ENCODE assay signal across 9 cellular contexts in the genomic region with DNA sequence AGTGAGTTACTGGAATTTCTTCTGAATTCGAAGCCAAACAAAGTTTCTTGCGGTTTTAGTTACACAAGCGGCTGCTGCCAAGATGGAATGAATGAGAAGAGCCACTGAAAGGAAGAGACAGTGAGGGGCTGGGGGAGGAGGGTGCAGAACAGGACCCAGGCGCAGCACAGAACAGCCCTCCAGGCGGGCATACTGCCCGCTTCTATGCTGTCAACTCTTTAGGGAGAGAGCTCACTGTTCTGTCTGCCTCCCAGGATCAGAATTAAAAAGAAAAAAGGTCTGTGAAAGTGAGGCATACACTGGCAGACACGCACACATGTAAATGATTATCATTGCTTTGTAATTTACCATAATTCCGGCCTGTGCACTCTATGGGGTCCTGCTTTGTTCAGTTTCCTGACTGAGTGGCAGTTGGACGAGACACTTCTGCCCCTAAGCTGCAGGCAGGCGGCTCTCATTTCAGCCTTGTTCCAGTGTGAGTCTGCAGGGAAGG.
DNase-seq lines count a peak whose midpoint lies in the region; ATAC-seq and TF ChIP-seq lines count a peak whose summit lies in the region.
"Had no signal": no experiment of that assay in that cellular context is flagged by ENCODE, and none has a peak within 500 bp of the region (broad histone marks: within the 10 kb centered on the region; RNA-seq: fewer than 3 reads in every experiment).

No MANE protein-coding gene starts in this region.

- H2AK9ac ChIP-seq in IMR-90 (replicated peaks; ENCODE audit: low read depth, low read length, poor library complexity) = peak overlapping the region; percentile 42

- H2AFZ ChIP-seq in IMR-90 (replicated peaks; ENCODE audit: low read length, poor library complexity) (peak overlapping the region; percentile 76), SK-N-SH (ENCODE audit: low read depth) (peak overlapping the region; percentile 53; the same call in 1 of the 2 replicates)

- POLR2A ChIA-PET in IMR-90 (lab: Charles Lee; ENCODE audit: unreplicated experiment) = interaction anchor here (0.6 kb wide), 2 partner anchors 243 to 250 kb away, joined by 3 to 4 read pairs; no protein-coding TSS in a partner anchor
- POLR2A ChIA-PET in SK-N-SH (lab: Yijun Ruan, JAX) = interaction anchor here (0.6 to 1.1 kb wide), 3 partner anchors 18 to 112 kb away, joined by 3 to 5 read pairs (median 3); no protein-coding TSS in a partner anchor

- H3K79me1 ChIP-seq in IMR-90 (ENCODE audit: low read depth in 1 of 2, low read length in 2 of 2) = peaks cover 4 to 25% of the 10 kb centered on the region in 2 experiments; a peak in 2 of 4 replicates

- H4K8ac ChIP-seq in IMR-90 (ENCODE audit: low read depth in 2 of 2, low read length in 2 of 2) = peak overlapping the region; percentile 76 to 87

- H3K27me3 ChIP-seq in IMR-90 (ENCODE audit: control insufficient read depth, insufficient read depth, low read length) = no peaks in the 10 kb centered on the region
- no peaks in the 10 kb centered on the region for H3K27me3 ChIP-seq in SK-N-SH (ENCODE audit: insufficient read depth)
- H3K27me3 ChIP-seq in stomach smooth muscle (ENCODE audit: control insufficient read depth in 1 of 2, insufficient read depth in 2 of 2, low read length in 2 of 2) = no peaks in the 10 kb centered on the region
- H3K27me3 ChIP-seq in WERI-Rb-1 (ENCODE audit: insufficient read depth, low read depth, severe bottlenecking) = no peaks in the 10 kb centered on the region

- peak overlapping the region; percentile 41 for H3K18ac ChIP-seq in IMR-90 (ENCODE audit: low read depth, low read length)

- TF ChIP-seq RAD21 in IMR-90 (IDR thresholded peaks at IDR 0.05; ENCODE audit: low read length) (no peak; the same call in 1 of the 2 replicates), SK-N-SH (IDR thresholded peaks at IDR 0.05; ENCODE audit: low read length) (no peak)

- dilution Hi-C loops in IMR-90 (cut with HindIII; ENCODE audit: low sequenced_read_pairs, unreplicated experiment) = no loop called here

- no peak overlapping the region for H3K4me3 ChIP-seq in IMR-90 (ENCODE audit: insufficient read depth, low read depth, low read length)
- peak overlapping the region; percentile 6 to 12; a peak in 2 of 4 replicates for H3K4me3 ChIP-seq in SK-N-SH (ENCODE audit: low read depth in 2 of 2, low read length in 1 of 2)
- H3K4me3 ChIP-seq in stomach smooth muscle (ENCODE audit: low read length in 2 of 2) = peak overlapping the region in 1 of 2 donors; percentile 35
- no peak overlapping the region for H3K4me3 ChIP-seq in WERI-Rb-1 (ENCODE audit: low read depth, low read length)

- ATAC-seq in IMR-90 (ENCODE audit: low read depth) = peak; percentile 66
- ATAC-seq in left cardiac atrium = peak; percentile 28 to 45

- peak overlapping the region; percentile 11 for H3K23ac ChIP-seq in IMR-90 (ENCODE audit: low read depth, low read length)

- H2BK5ac ChIP-seq in IMR-90 (ENCODE audit: low read depth, low read length, poor library complexity, severe bottlenecking) = peak overlapping the region; percentile 94

- peak overlapping the region; percentile 89 for H4K91ac ChIP-seq in IMR-90 (ENCODE audit: insufficient read depth, low read depth, low read length)

- 0 out of 2 replicates have a peak, but pooled peaks have one; percentile 34 for TF ChIP-seq POLR2A in IMR-90 (IDR thresholded peaks at IDR 0.05; ENCODE audit: low read depth, low read length)

- peak overlapping the region; percentile 27; the same call in 1 of the 2 replicates for H2AK5ac ChIP-seq in IMR-90 (ENCODE audit: low read depth, low read length)

- H2BK15ac ChIP-seq in IMR-90 (ENCODE audit: low read depth, low read length) = peak overlapping the region; percentile 92; the same call in 2 of the 3 replicates

- H3K14ac ChIP-seq in IMR-90 (replicated peaks; ENCODE audit: low read depth, low read length) = peak overlapping the region; percentile 3; the same call in 1 of the 2 replicates

- WGBS in IMR-90 (ENCODE audit: extremely low coverage in 2 of 2, insufficient read length in 1 of 2), 2 experiments = no CpG with 5 or more reads among the region's 10 CpGs
- 25% methylated on average over 10 of the region's 10 CpGs for WGBS in SK-N-SH (ENCODE audit: low lambda C conversion rate)

- H3K79me2 ChIP-seq in SK-N-SH (ENCODE audit: insufficient read depth) = no peaks in the 10 kb centered on the region

- peaks cover 30% of the 10 kb centered on the region for H3K9me1 ChIP-seq in IMR-90 (ENCODE audit: insufficient read depth, low read length)

- H3K4me1 ChIP-seq in IMR-90 (ENCODE audit: control insufficient read depth, insufficient read depth, low read length) (peaks cover 44% of the 10 kb centered on the region), SK-N-SH (ENCODE audit: control insufficient read depth in 1 of 2, insufficient read depth in 2 of 2, low read depth in 1 of 2, low read length in 1 of 2) (peaks cover 37 to 72% of the 10 kb centered on the region in 2 experiments), stomach smooth muscle (ENCODE audit: control insufficient read depth, insufficient read depth, low read length) (peaks cover 71% of the 10 kb centered on the region)

- H2BK120ac ChIP-seq in IMR-90 (ENCODE audit: low read depth, low read length) = peak overlapping the region; percentile 81

- peak overlapping the region; percentile 12 for H3K9ac ChIP-seq in IMR-90 (ENCODE audit: low read depth, low read length)
- peak overlapping the region; percentile 47; the same call in 1 of the 2 replicates for H3K9ac ChIP-seq in SK-N-SH
- H3K9ac ChIP-seq in stomach smooth muscle (ENCODE audit: low read length in 2 of 2) = peak overlapping the region in 1 of 2 donors; percentile 39

- H3K36me3 ChIP-seq in IMR-90 (ENCODE audit: control insufficient read depth, insufficient read depth, low read length) (no peaks in the 10 kb centered on the region), SK-N-SH (replicated peaks in 1 of 2; ENCODE audit: control insufficient read depth in 1 of 2, insufficient read depth in 2 of 2, low read length in 1 of 2) (no peaks in the 10 kb centered on the region), stomach smooth muscle (ENCODE audit: control insufficient read depth in 2 of 2, insufficient read depth in 2 of 2, low read length in 2 of 2) (no peaks in the 10 kb centered on the region), WERI-Rb-1 (no peaks in the 10 kb centered on the region)

- TF ChIP-seq EP300 in SK-N-SH (IDR thresholded peaks at IDR 0.05; ENCODE audit: borderline replicate concordance in 1 of 2, low read depth in 1 of 2, low read length in 1 of 2) = peak; percentile 34 to 69; a peak in 3 of 4 replicates

- BruUV-seq in IMR-90 (replicated peaks; lab: Mats Ljungman, UMichigan) = no TSS peak

- intact Hi-C loops in IMR-90 (cut with micrococcal nuclease) = loop anchor here (1.0 to 10.0 kb wide), 5 partner anchors 36 to 340 kb away; no protein-coding TSS in a partner anchor
- intact Hi-C loops in left cardiac atrium (cut with DNase I) = loop anchor here in 1 of 2 donors (10.0 kb wide), 2 partner anchors 120 to 230 kb away; partner anchors contain the start of gene CACNA1C

- H3K4me2 ChIP-seq in IMR-90 (ENCODE audit: low read depth, low read length) = peak overlapping the region; percentile 19
- H3K4me2 ChIP-seq in SK-N-SH = peak overlapping the region; percentile 54; the same call in 1 of the 2 replicates

- TF ChIP-seq CTCF in IMR-90 (conservative IDR thresholded peaks at IDR 0.05; ENCODE audit: low read depth, low read length) (no peak), SK-N-SH (IDR thresholded peaks at IDR 0.05) (no peak), WERI-Rb-1 (IDR thresholded peaks at IDR 0.05; ENCODE audit: low read depth, low read length) (no peak)

- H4K20me1 ChIP-seq in IMR-90 (ENCODE audit: insufficient read depth, low read length) (no peaks in the 10 kb centered on the region), SK-N-SH (ENCODE audit: insufficient read depth) (no peaks in the 10 kb centered on the region)

- H3K9me3 ChIP-seq in IMR-90 (ENCODE audit: control insufficient read depth, insufficient read depth, low read length) = no peaks in the 10 kb centered on the region
- no peaks in the 10 kb centered on the region for H3K9me3 ChIP-seq in SK-N-SH
- H3K9me3 ChIP-seq in stomach smooth muscle (ENCODE audit: control insufficient read depth in 2 of 2, low read length in 2 of 2) = no peaks in the 10 kb centered on the region
- no peaks in the 10 kb centered on the region for H3K9me3 ChIP-seq in WERI-Rb-1 (ENCODE audit: severe bottlenecking)

- H3K56ac ChIP-seq in IMR-90 (ENCODE audit: extremely low read depth, insufficient read depth, low read length) = peak overlapping the region; percentile 46

- H2BK20ac ChIP-seq in IMR-90 (ENCODE audit: low read depth, low read length) = peak overlapping the region; percentile 87

- in situ Hi-C loops in IMR-90 (cut with MboI; ENCODE audit: low sequenced_read_pairs) = loop anchor here (5.0 to 25.0 kb wide), 4 partner anchors 227 to 622 kb away; partner anchors contain the start of gene LRTM2

- H3K27ac ChIP-seq in IMR-90 (ENCODE audit: insufficient read depth, low read length) = peak overlapping the region; percentile 64
- H3K27ac ChIP-seq in SK-N-SH (ENCODE audit: low read depth in 2 of 2, low read length in 1 of 2) = peak overlapping the region; percentile 87 to 99
- peak overlapping the region; percentile 77 for H3K27ac ChIP-seq in stomach smooth muscle (ENCODE audit: low read length)
- no peak overlapping the region for H3K27ac ChIP-seq in WERI-Rb-1

- H3K9me2 ChIP-seq in SK-N-SH = no peaks in the 10 kb centered on the region

- H4K5ac ChIP-seq in IMR-90 (ENCODE audit: low read depth, low read length) = peak overlapping the region; percentile 38

- DNase-seq in IMR-90 = peak; percentile 84
- peak; percentile 62 for DNase-seq in SK-N-SH
- no peak for DNase-seq in left cardiac atrium
- no peak for DNase-seq in NCI-H1436 treated with DMSO at 0.1 percent for 48 hours (lab: John Stamatoyannopoulos, UW)
- DNase-seq in NCI-H82 treated with DMSO at 0.1 percent for 48 hours (lab: John Stamatoyannopoulos, UW; ENCODE audit: unreplicated experiment) = no peak
- DNase-seq in stimulated activated CD4-positive, alpha-beta T cell treated with anti-CD3 and anti-CD28 coated beads, Interleukin-4, amount 100 ng/mL, for 4 hours = no peak
- no peak for DNase-seq in WERI-Rb-1
- DNase-seq: T-helper 9 cell had no signal

- CTCF ChIA-PET in IMR-90 (lab: Yijun Ruan, JAX) = interaction anchor here (0.6 to 1.1 kb wide), 5 partner anchors 123 to 345 kb away, joined by 3 to 4 read pairs (median 3); no protein-coding TSS in a partner anchor
- CTCF ChIA-PET in SK-N-SH (lab: Yijun Ruan, JAX) = interaction anchor here (0.6 to 13.7 kb wide), 26 partner anchors 12 to 639 kb away, joined by 3 to 150 read pairs (median 4); partner anchors contain the start of gene CACNA1C

- H3K4ac ChIP-seq in IMR-90 (ENCODE audit: low read depth, low read length) = peak overlapping the region; percentile 78

- H3F3A ChIP-seq in SK-N-SH (replicated peaks; ENCODE audit: insufficient read depth) = peaks cover 12% of the 10 kb centered on the region

TF ChIP-seq in IMR-90, 13 proteins besides CTCF, POLR2A, EP300 and RAD21 (continues in another document):
- TF ChIP-seq CEBPB (IDR thresholded peaks at IDR 0.05; ENCODE audit: low read depth, low read length) (peak; percentile 78), CHD1 (IDR thresholded peaks at IDR 0.05; ENCODE audit: low read depth, low read length) (no peak)

Comparison
In these comparisons a context has a peak if more than half of its experiments do, and no peak if none do; other contexts are left out.
1. DNase-seq: peak in IMR-90 (single experiment) and SK-N-SH (single experiment); none in left cardiac atrium (single experiment), NCI-H1436 treated with DMSO at 0.1 percent for 48 hours (single experiment), NCI-H82 treated with DMSO at 0.1 percent for 48 hours (single experiment), stimulated activated CD4-positive, alpha-beta T cell treated with anti-CD3 and anti-CD28 coated beads, Interleukin-4, amount 100 ng/mL, for 4 hours (0 of 2) and WERI-Rb-1 (single experiment).
2. H3K4me3 ChIP-seq: peak in SK-N-SH (2 of 2); none in IMR-90 (single experiment) and WERI-Rb-1 (single experiment).